In the genomic region with DNA sequence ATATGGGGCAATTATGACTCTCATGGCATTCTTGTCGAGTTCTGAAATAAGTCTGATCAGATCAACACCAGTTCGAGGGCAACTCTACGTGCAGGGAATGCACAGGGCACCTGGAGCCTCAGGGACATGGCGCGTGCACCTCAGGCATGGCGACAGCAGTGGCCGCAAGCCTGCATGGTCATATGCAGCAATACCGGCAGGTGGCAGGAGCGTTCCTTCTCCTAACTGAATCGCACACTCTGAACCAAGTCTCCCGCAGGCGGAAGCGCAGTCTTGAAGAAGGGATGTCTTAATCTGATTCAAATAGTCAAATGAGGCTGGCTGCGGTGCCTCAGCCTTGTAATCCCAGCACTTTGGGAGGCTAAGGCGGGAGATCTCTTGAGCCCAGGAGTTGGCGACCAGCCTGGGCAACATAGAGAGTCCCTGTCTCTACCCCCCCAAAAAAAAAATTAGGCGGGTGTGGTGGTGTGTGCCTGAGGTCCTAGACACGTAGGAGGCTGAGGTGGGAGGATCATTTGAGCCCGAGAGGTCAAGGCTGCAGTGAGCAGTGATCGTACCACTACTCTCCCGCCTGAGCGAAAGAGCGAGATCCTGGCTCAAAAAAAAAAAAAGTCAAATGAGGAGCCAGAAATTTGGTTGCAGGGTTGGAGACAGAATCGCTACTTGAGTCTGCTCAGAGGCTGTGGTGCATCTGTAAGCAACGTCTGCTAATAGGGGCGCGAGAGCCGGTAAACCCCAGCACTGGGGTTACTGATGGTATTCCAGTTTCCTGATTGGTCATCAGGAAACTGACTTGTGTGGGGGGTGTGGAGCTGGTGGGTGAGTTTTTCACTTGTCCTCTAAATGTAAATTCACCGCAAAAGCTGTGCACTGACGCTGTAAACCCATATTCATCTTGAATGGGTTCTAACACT, we compare ENCODE assay signal across 8 cellular contexts. TPM values are rescaled to one million over a fixed set of nuclear protein-coding genes. Genes with fewer than 3 reads are reported as not detected.
DNase-seq lines count a peak whose midpoint lies in the region; ATAC-seq and TF ChIP-seq lines count a peak whose summit lies in the region.

No MANE protein-coding gene starts in this region.

- H3K9me3 ChIP-seq in lower lobe of right lung, result no peaks in the 10 kb centered on the region

- peak; percentile 92 for TF ChIP-seq CTCF in lower lobe of right lung (IDR thresholded peaks at IDR 0.05)

- H3K27ac ChIP-seq in lower lobe of right lung, result no peak overlapping the region

- ATAC-seq in GM18909 (IDR thresholded peaks at IDR 0.05; ENCODE audit: poor library complexity, unreplicated experiment), result peak; percentile 91
- peak; percentile 93 for ATAC-seq in HG03108 (IDR thresholded peaks at IDR 0.05; ENCODE audit: unreplicated experiment)
- peak; percentile 90 to 96 for ATAC-seq in lower lobe of right lung

- intact Hi-C loops in lower lobe of right lung (cut with DNase I), result no loop called here

- peaks cover 9% of the 10 kb centered on the region for H3K36me3 ChIP-seq in lower lobe of right lung

- no peaks in the 10 kb centered on the region for H3K27me3 ChIP-seq in lower lobe of right lung (ENCODE audit: low read depth)

- H3K4me1 ChIP-seq in lower lobe of right lung, result peaks cover 25% of the 10 kb centered on the region

- DNase-seq in Ammon's horn (ENCODE audit: low spot score), result peak; percentile 94
- peak; percentile 7 for DNase-seq in NCI-H524 treated with DMSO at 0.1 percent for 48 hours (lab: John Stamatoyannopoulos, UW)
- DNase-seq in activated CD4-positive, alpha-beta T cell treated with anti-CD3 and anti-CD28 coated beads, Interleukin-2, amount 50 U/mL, for 48 hours, result peak; percentile 91 to 93
- peak; percentile 93 for DNase-seq in dermis blood vessel endothelial cell
- DNase-seq in lower lobe of right lung, result peak; percentile 89
- DNase-seq in stimulated activated CD8-positive, alpha-beta memory T cell treated with anti-CD3 and anti-CD28 coated beads, Interleukin-12 subunit alpha, Interleukin-12 subunit beta, amount 100 ng/mL, for 24 hours (ENCODE audit: extremely low read depth), result peak; percentile 57

- H3K4me3 ChIP-seq in lower lobe of right lung, result no peak overlapping the region

RNA-seq across cellular contexts. Expression of a gene that starts 28.8 kb away (rescaled TPM):
- 42.0 and 56.4 TPM in 2 replicates for total RNA-seq in dermis blood vessel endothelial cell
- total RNA-seq in lower lobe of right lung, result 5.5 TPM

RNA-seq across cellular contexts. Expression of a gene that starts 32.7 kb away (rescaled TPM):
- total RNA-seq in dermis blood vessel endothelial cell, result 18.4 and 18.8 TPM in 2 replicates
- total RNA-seq in lower lobe of right lung, result 18.3 TPM

RNA-seq across cellular contexts. Expression of a gene that starts 40.5 kb away (rescaled TPM):
- 47.8 and 75.1 TPM in 2 replicates for total RNA-seq in dermis blood vessel endothelial cell
- 19.4 TPM for total RNA-seq in lower lobe of right lung

Comparison
In these comparisons a context has a peak if more than half of its experiments do, and no peak if none do; other contexts are left out.
1. DNase-seq: peak in every context shown above with its lines; median percentile 94 in Ammon's horn; 93 in dermis blood vessel endothelial cell; 92 in activated CD4-positive, alpha-beta T cell treated with anti-CD3 and anti-CD28 coated beads, Interleukin-2, amount 50 U/mL, for 48 hours; 89 in lower lobe of right lung; 57 in stimulated activated CD8-positive, alpha-beta memory T cell treated with anti-CD3 and anti-CD28 coated beads, Interleukin-12 subunit alpha, Interleukin-12 subunit beta, amount 100 ng/mL, for 24 hours; 7 in NCI-H524 treated with DMSO at 0.1 percent for 48 hours.